8 cellular contexts compared by ENCODE assay signal in the genomic region with DNA sequence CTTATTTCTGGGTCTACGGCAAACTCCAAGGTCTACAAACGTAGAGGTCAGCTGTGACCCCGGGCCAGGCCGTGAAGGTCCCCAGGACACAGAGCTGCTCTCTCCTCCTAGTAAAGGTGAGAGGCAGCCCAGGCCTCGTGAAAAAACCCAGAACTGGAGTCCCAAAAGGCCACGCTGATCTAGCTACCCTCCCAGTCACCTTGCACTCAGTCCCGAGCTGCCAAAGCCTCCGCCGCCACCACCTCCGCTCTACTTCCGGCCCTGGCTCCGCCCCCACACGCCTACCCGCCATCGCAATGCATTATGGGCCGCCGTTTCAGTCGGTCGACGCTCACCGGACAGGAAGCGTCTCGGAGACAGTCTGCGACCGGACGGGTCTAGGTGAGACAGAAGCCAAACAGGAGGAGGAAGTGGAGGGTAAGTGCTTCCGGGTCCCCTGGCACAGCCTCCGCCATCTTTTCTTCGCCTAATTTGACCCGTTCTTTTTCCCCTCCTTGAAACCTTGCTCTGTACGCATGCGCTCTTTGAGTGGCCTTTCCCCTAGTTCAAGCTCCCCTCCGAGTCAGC.
DNase-seq lines count a peak whose midpoint lies in the region; ATAC-seq and TF ChIP-seq lines count a peak whose summit lies in the region.

A gene with protein sequence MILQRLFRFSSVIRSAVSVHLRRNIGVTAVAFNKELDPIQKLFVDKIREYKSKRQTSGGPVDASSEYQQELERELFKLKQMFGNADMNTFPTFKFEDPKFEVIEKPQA (minus strand): TSS at position 251 of the 567 bp plus-strand sequence. CDS start 5,110 bp downstream, outside the sequence.
A gene (plus strand): TSS at position 319 of the 567 bp plus-strand sequence. CDS start 6,627 bp downstream, outside the sequence.

- ATAC-seq in GM19035 (IDR thresholded peaks at IDR 0.05; ENCODE audit: unreplicated experiment), result peak; percentile 92
- ATAC-seq in HG03354 (IDR thresholded peaks at IDR 0.05; ENCODE audit: poor library complexity, severe bottlenecking, unreplicated experiment), result peak; percentile 89
- ATAC-seq in activated CD4-positive, CD25-positive, alpha-beta regulatory T cell treated with anti-CD3 and anti-CD28 coated beads, Interleukin-2, amount 50 U/mL, for 24 hours, result peak; percentile 96

- TF ChIP-seq CTCF in AG09319 (IDR thresholded peaks at IDR 0.05; ENCODE audit: low read depth, low read length), result no peak

- DNase-seq in AG09319 (ENCODE audit: extremely low read depth, low read depth) (peak; percentile 97), NCI-H446 treated with DMSO at 0.1 percent for 48 hours (lab: John Stamatoyannopoulos, UW) (peak; percentile 99), cerebellar cortex (ENCODE audit: low spot score) (peak; percentile 99), islet precursor cell (peak; percentile 99)
- DNase-seq in stimulated activated CD4-positive, alpha-beta T cell treated with anti-CD3 and anti-CD28 coated beads, Interleukin-12 subunit alpha, Interleukin-12 subunit beta, amount 100 ng/mL, for 48 hours (ENCODE audit: low read depth in 2 of 3, low spot score in 1 of 3), result peak; percentile 96 to 99 (median 97)

Comparison
In these comparisons a context has a peak if more than half of its experiments do, and no peak if none do; other contexts are left out.
1. Peak in every context shown above with its lines: DNase-seq and ATAC-seq.